In genomic region chr11:76266269-76266668, GRCh38 we compare ENCODE assay signal across 11 cellular contexts. TPM values are rescaled to one million over a fixed set of nuclear protein-coding genes. Genes with fewer than 3 reads are reported as not detected.
A peak's percentile ranks its signal among the peaks of the same experiment; 100 is the strongest.
DNase-seq lines count a peak whose midpoint lies in the region; ATAC-seq and TF ChIP-seq lines count a peak whose summit lies in the region.
"Had no signal": no experiment of that assay in that cellular context is flagged by ENCODE, and none has a peak within 500 bp of the region (broad histone marks: within the 10 kb centered on the region; RNA-seq: fewer than 3 reads in every experiment).

No MANE protein-coding gene starts in this region.

- H3K9ac ChIP-seq in skeletal muscle tissue (ENCODE audit: low read depth in 1 of 3, low read length in 3 of 3): no peak overlapping the region

- POLR2A ChIA-PET in PC-9 (lab: Charles Lee; ENCODE audit: unreplicated experiment): no interaction called here
- POLR2A ChIA-PET in CD4-positive, alpha-beta memory T cell (lab: Charles Lee; ENCODE audit: partially characterized antibody): no interaction called here

- peaks cover 15% of the 10 kb centered on the region; the same call in 1 of the 2 replicates for H3F3A ChIP-seq in PC-9 (ENCODE audit: insufficient read depth, low read depth)

- no peaks in the 10 kb centered on the region for H3K9me2 ChIP-seq in PC-9 (ENCODE audit: insufficient read depth)

- no peaks in the 10 kb centered on the region for H3K79me2 ChIP-seq in PC-9 (ENCODE audit: low read depth)

- no peaks in the 10 kb centered on the region for H3K9me3 ChIP-seq in PC-9 (ENCODE audit: insufficient read depth, low read depth)
- no peaks in the 10 kb centered on the region for H3K9me3 ChIP-seq in skeletal muscle tissue (ENCODE audit: control insufficient read depth in 3 of 3, low read length in 3 of 3)
- no peaks in the 10 kb centered on the region for H3K9me3 ChIP-seq in CD4-positive, alpha-beta memory T cell (ENCODE audit: control insufficient read depth in 1 of 2, low read length in 2 of 2)

- DNase-seq in GM04504 (ENCODE audit: low read depth): peak; percentile 56
- peak; percentile 75 to 91 for DNase-seq in PC-9
- DNase-seq in fibroblast of peridontal ligament (ENCODE audit: extremely low read depth): peak; percentile 46
- no peak for DNase-seq in CD4-positive, alpha-beta memory T cell
- DNase-seq: effector memory CD4-positive, alpha-beta T cell; GOT3; KG1 had no signal

- no peak overlapping the region for H3K4me3 Mint-ChIP-seq in CD4-positive, alpha-beta memory T cell

- no peak for ATAC-seq in HG03039 (IDR thresholded peaks at IDR 0.05; ENCODE audit: unreplicated experiment)
- no peak for ATAC-seq in HG03520 (IDR thresholded peaks at IDR 0.05; ENCODE audit: unreplicated experiment)
- no peak for ATAC-seq in GM21526 (IDR thresholded peaks at IDR 0.05; ENCODE audit: low FRiP score, unreplicated experiment)

- H3K36me3 ChIP-seq in PC-9 (ENCODE audit: low read depth) (no peaks in the 10 kb centered on the region), skeletal muscle tissue (ENCODE audit: control insufficient read depth in 3 of 3, insufficient read depth in 3 of 3, low read length in 3 of 3) (no peaks in the 10 kb centered on the region)
- no peaks in the 10 kb centered on the region for H3K36me3 ChIP-seq in CD4-positive, alpha-beta memory T cell (ENCODE audit: insufficient read depth, low read length)

- H3K4me3 ChIP-seq in PC-9 (no peak overlapping the region), skeletal muscle tissue (ENCODE audit: low read length in 3 of 3) (no peak overlapping the region)
- no peak overlapping the region for H3K4me3 ChIP-seq in CD4-positive, alpha-beta memory T cell (ENCODE audit: low read length in 2 of 2)

- peaks cover 0 to 2% of the 10 kb centered on the region in 2 donors for H3K27me3 Mint-ChIP-seq in CD4-positive, alpha-beta memory T cell

- CTCF ChIA-PET in PC-9 (lab: Charles Lee): no interaction called here
- CTCF ChIA-PET in CD4-positive, alpha-beta memory T cell (lab: Charles Lee; ENCODE audit: partially characterized antibody): no interaction called here

- TF ChIP-seq CTCF in PC-9 (conservative IDR thresholded peaks at IDR 0.05): no peak

- intact Hi-C loops in PC-9 (cut with micrococcal nuclease; ENCODE audit: unreplicated experiment): loop anchor here (2.0 kb wide), 2 partner anchors 31 to 57 kb away; no protein-coding TSS in a partner anchor
- intact Hi-C loops in CD4-positive, alpha-beta memory T cell (cut with micrococcal nuclease): no loop called here

- no peaks in the 10 kb centered on the region for H3K9me3 Mint-ChIP-seq in CD4-positive, alpha-beta memory T cell

- peak overlapping the region; percentile 10; the same call in 1 of the 2 replicates for H2AFZ ChIP-seq in PC-9

- H3K4me2 ChIP-seq in PC-9: peak overlapping the region; percentile 56

- BruUV-seq in PC-9 (replicated peaks; lab: Mats Ljungman, UMichigan): no TSS peak

- H3K27ac ChIP-seq in PC-9 (peak overlapping the region; percentile 54), skeletal muscle tissue (ENCODE audit: low read depth, low read length) (peak overlapping the region; percentile 79)
- H3K27ac ChIP-seq in CD4-positive, alpha-beta memory T cell (ENCODE audit: low read depth, low read length): no peak overlapping the region

- H3K27me3 ChIP-seq in PC-9 (ENCODE audit: insufficient read depth, low read depth): no peaks in the 10 kb centered on the region
- H3K27me3 ChIP-seq in skeletal muscle tissue (ENCODE audit: control insufficient read depth in 3 of 3, insufficient read depth in 3 of 3, low read length in 3 of 3): no peaks in the 10 kb centered on the region
- no peaks in the 10 kb centered on the region for H3K27me3 ChIP-seq in CD4-positive, alpha-beta memory T cell (ENCODE audit: insufficient read depth, low read length)

- peaks cover 19% of the 10 kb centered on the region for H3K4me1 ChIP-seq in PC-9 (replicated peaks; ENCODE audit: insufficient read depth)
- H3K4me1 ChIP-seq in skeletal muscle tissue (ENCODE audit: control insufficient read depth in 3 of 3, insufficient read depth in 3 of 3, low read length in 3 of 3): peaks cover 4 to 10% (median 8%) of the 10 kb centered on the region in 3 donors
- no peaks in the 10 kb centered on the region for H3K4me1 ChIP-seq in CD4-positive, alpha-beta memory T cell (ENCODE audit: insufficient read depth, low read length)

- no peaks in the 10 kb centered on the region for H3K4me1 Mint-ChIP-seq in CD4-positive, alpha-beta memory T cell

- H4K20me1 ChIP-seq in PC-9 (ENCODE audit: insufficient read depth): no peaks in the 10 kb centered on the region

- no peak overlapping the region for H3K27ac Mint-ChIP-seq in CD4-positive, alpha-beta memory T cell

- H3K36me3 Mint-ChIP-seq in CD4-positive, alpha-beta memory T cell: no peaks in the 10 kb centered on the region

RNA-seq across cellular contexts. Expression of gene WNT11, which starts 60.0 kb away (rescaled TPM):
- 3.2 TPM in 1 of 2 replicates, not detected in the other for total RNA-seq in PC-9 (2021)
- 18.3 TPM for total RNA-seq in skeletal muscle tissue
- total RNA-seq in CD4-positive, alpha-beta memory T cell: under 1 TPM in 1 of 2 experiments, not detected in 1; 0.93 TPM
- polyA plus RNA-seq in CD4-positive, alpha-beta memory T cell: under 1 TPM in 1 of 2 donors, not detected in 1; 0.16 TPM

Comparison
In these comparisons a context has a peak if more than half of its experiments do, and no peak if none do; other contexts are left out.
1. DNase-seq: peak in GM04504 (single experiment), PC-9 (2 of 2) and fibroblast of peridontal ligament (single experiment); none in CD4-positive, alpha-beta memory T cell (0 of 5).